16 cellular contexts compared by ENCODE assay signal in genomic region chr10:5746197-5746596, GRCh38.
"Had no signal": no experiment of that assay in that cellular context is flagged by ENCODE, and none has a peak within 500 bp of the region (broad histone marks: within the 10 kb centered on the region; RNA-seq: fewer than 3 reads in every experiment).

No MANE protein-coding gene starts in this region.

- H3K4me1 ChIP-seq: foreskin keratinocyte, suprapubic skin had no signal

- H3K9me3 ChIP-seq: suprapubic skin had no signal

- H3K36me3 ChIP-seq: WERI-Rb-1 had no signal

- H3K4me3 ChIP-seq: dorsolateral prefrontal cortex, suprapubic skin had no signal

- H3K27me3 Mint-ChIP-seq: activated CD4-positive, alpha-beta T cell treated with anti-CD3 and anti-CD28 coated beads, Interleukin-2, amount 10 ng/mL, durations not matched to agents 24 days and 14 days; activated naive CD8-positive, alpha-beta T cell treated with anti-CD3 and anti-CD28 coated beads, Interleukin-2, amount 10 ng/mL, durations not matched to agents 7 days and 5 days; memory B cell; T-cell had no signal

- H3K27me3 ChIP-seq: dorsolateral prefrontal cortex, foreskin keratinocyte, suprapubic skin had no signal

- ATAC-seq: foreskin keratinocyte; stimulated activated naive CD8-positive, alpha-beta T cell treated with anti-CD3 and anti-CD28 coated beads, Interleukin-15, Interleukin-2, amounts not matched to agents 100 U/mL and 50 U/mL, for 24 hours; T-cell had no signal

- H3K27ac ChIP-seq: foreskin keratinocyte, suprapubic skin, WERI-Rb-1 had no signal

- H3K4me3 Mint-ChIP-seq: activated CD4-positive, alpha-beta T cell treated with anti-CD3 and anti-CD28 coated beads, Interleukin-2, amount 10 ng/mL, durations not matched to agents 24 days and 14 days; activated naive CD8-positive, alpha-beta T cell treated with anti-CD3 and anti-CD28 coated beads, Interleukin-2, amount 10 ng/mL, durations not matched to agents 7 days and 5 days; memory B cell; nephron had no signal

- H3K9me3 Mint-ChIP-seq: activated CD4-positive, alpha-beta T cell treated with anti-CD3 and anti-CD28 coated beads, Interleukin-2, amount 10 ng/mL, durations not matched to agents 24 days and 14 days; activated naive CD8-positive, alpha-beta T cell treated with anti-CD3 and anti-CD28 coated beads, Interleukin-2, amount 10 ng/mL, durations not matched to agents 7 days and 5 days; memory B cell; nephron; T-cell had no signal

- H3K27ac Mint-ChIP-seq: activated CD4-positive, alpha-beta T cell treated with anti-CD3 and anti-CD28 coated beads, Interleukin-2, amount 10 ng/mL, durations not matched to agents 24 days and 14 days; activated naive CD8-positive, alpha-beta T cell treated with anti-CD3 and anti-CD28 coated beads, Interleukin-2, amount 10 ng/mL, durations not matched to agents 7 days and 5 days; nephron had no signal

- H3K4me1 Mint-ChIP-seq: nephron had no signal

- DNase-seq: activated CD4-positive, alpha-beta T cell treated with anti-CD3 and anti-CD28 coated beads, Interleukin-2, amount 10 ng/mL, durations not matched to agents 24 days and 14 days; activated effector memory CD4-positive, alpha-beta T cell treated with anti-CD3 and anti-CD28 coated beads, Interleukin-2, amount 50 U/mL, for 16 hours; activated naive CD8-positive, alpha-beta T cell treated with anti-CD3 and anti-CD28 coated beads, Interleukin-2, amount 10 ng/mL, durations not matched to agents 7 days and 5 days; activated T-cell treated with anti-CD3 and anti-CD28 coated beads, Interleukin-2, amount 50 U/mL, for 1 hour; aorta; dorsolateral prefrontal cortex; foreskin keratinocyte; head of caudate nucleus; stimulated activated CD4-positive, alpha-beta T cell treated with anti-CD3 and anti-CD28 coated beads, Interleukin-2, amount 100 ng/mL, for 48 hours; stimulated activated naive CD8-positive, alpha-beta T cell treated with anti-CD3 and anti-CD28 coated beads, Interleukin-15, Interleukin-2, amounts not matched to agents 100 U/mL and 50 U/mL, for 24 hours; T-cell; T1000; WERI-Rb-1 had no signal
